ENCODE assay signal across 8 cellular contexts in genomic region chr11:66617148-66617814, GRCh38. TPM values are rescaled to one million over a fixed set of nuclear protein-coding genes. Genes with fewer than 3 reads are reported as not detected.
DNase-seq lines count a peak whose midpoint lies in the region; ATAC-seq, FAIRE-seq and TF ChIP-seq lines count a peak whose summit lies in the region.

No MANE protein-coding gene starts in this region.

- peak; percentile 82 for DNase-seq in NCI-H748 (lab: John Stamatoyannopoulos, UW; ENCODE audit: unreplicated experiment)
- DNase-seq in NCI-H748 treated with DMSO at 0.1 percent for 48 hours (lab: John Stamatoyannopoulos, UW): no peak
- peak; percentile 18 for DNase-seq in MM.1S
- DNase-seq in GM12878 (ENCODE audit: low read depth, low spot score): no peak
- DNase-seq in left colon: peak in 1 of 2 donors; percentile 88
- no peak for DNase-seq in iPS-NIHi7 (ENCODE audit: extremely low spot score)

- no peak for TF ChIP-seq POLR2A in GM12878 (IDR thresholded peaks at IDR 0.05; ENCODE audit: low read depth, low read length)

- peaks cover 20% of the 10 kb centered on the region for H3F3A ChIP-seq in MM.1S (ENCODE audit: insufficient read depth, low read length)

- POLR2A ChIA-PET in GM12878 (lab: Charles Lee): interaction anchor here (0.6 to 8.7 kb wide), 12 partner anchors 9 to 305 kb away, joined by 3 to 105 read pairs (median 8); partner anchors contain the start of genes ACTN3, CCDC87, CCS and RBM4

- 2% methylated on average over 25 of the region's 37 CpGs for WGBS in GM12878 (ENCODE audit: insufficient coverage, insufficient replicate concordance, low lambda C conversion rate, missing lambda C conversion rate)

- H3K4me3 ChIP-seq in MM.1S (ENCODE audit: low read length) (peak overlapping the region; percentile 100), GM12878 (peak overlapping the region; percentile 90)

- no peak for TF ChIP-seq RAD21 in GM12878 (IDR thresholded peaks at IDR 0.05; ENCODE audit: insufficient read depth, low read depth, low read length)

- RAD21 ChIA-PET in GM12878 (lab: Charles Lee; ENCODE audit: unreplicated experiment): interaction anchor here (1.0 to 3.8 kb wide), 3 partner anchors 21 to 60 kb away, joined by 3 to 25 read pairs (median 20); partner anchors contain the start of genes RBM4 and RBM4B

- H3K27me3 ChIP-seq in MM.1S (replicated peaks; ENCODE audit: insufficient read depth, low read length) (no peaks in the 10 kb centered on the region), GM12878 (replicated peaks in 1 of 2; ENCODE audit: control insufficient read depth in 2 of 2, insufficient read depth in 2 of 2, low read length in 1 of 2) (no peaks in the 10 kb centered on the region)

- H3K79me2 ChIP-seq in MM.1S (ENCODE audit: low read length) (peaks cover 71% of the 10 kb centered on the region), GM12878 (ENCODE audit: control insufficient read depth, insufficient read depth, low read length) (peaks cover 63% of the 10 kb centered on the region)

- H3K36me3 ChIP-seq in MM.1S (replicated peaks; ENCODE audit: insufficient read depth, low read length) (peaks cover 7% of the 10 kb centered on the region; the same call in 1 of the 2 replicates), GM12878 (ENCODE audit: control insufficient read depth in 2 of 2, insufficient read depth in 2 of 2, low read length in 1 of 2) (peaks cover 0 to 15% of the 10 kb centered on the region in 2 experiments; a peak in 1 of 4 replicates)

- FAIRE-seq in GM12878 (lab: Jason Lieb, UNC): no peak

- no peak overlapping the region for H2AFZ ChIP-seq in MM.1S (ENCODE audit: low read length)
- no peak overlapping the region; the same call in 1 of the 2 replicates for H2AFZ ChIP-seq in GM12878 (ENCODE audit: control insufficient read depth, low read depth, low read length)

- intact Hi-C loops in GM12878 (cut with micrococcal nuclease; ENCODE audit: unreplicated experiment) (loop anchor here (2.0 kb wide), 2 partner anchors 24 to 60 kb away; partner anchors contain the start of genes CCDC87, CCS and RBM4B), left colon (cut with DNase I, micrococcal nuclease) (no loop called here)

- H3K27ac ChIP-seq in MM.1S (ENCODE audit: low read length) (peak overlapping the region; percentile 80), GM12878 (ENCODE audit: control insufficient read depth, insufficient read depth) (peak overlapping the region; percentile 93), temporal lobe (ENCODE audit: low read depth, low read length) (peak overlapping the region; percentile 88)

- no peak for TF ChIP-seq EP300 in GM12878 (IDR thresholded peaks at IDR 0.05; ENCODE audit: borderline replicate concordance in 1 of 2, control insufficient read depth in 1 of 2, low read depth in 2 of 2, low read length in 2 of 2)

- H3K9me2 ChIP-seq in MM.1S (replicated peaks; ENCODE audit: insufficient read depth, low read length): no peaks in the 10 kb centered on the region

- no peak for ATAC-seq in GM12878
- ATAC-seq in left colon: peak; percentile 64
- ATAC-seq in GM19023 (IDR thresholded peaks at IDR 0.05; ENCODE audit: unreplicated experiment): no peak

- H3K4me2 ChIP-seq in MM.1S (ENCODE audit: low read depth, low read length) (peak overlapping the region; percentile 97), GM12878 (ENCODE audit: control insufficient read depth, insufficient read depth) (peak overlapping the region; percentile 64)

- H4K20me1 ChIP-seq in MM.1S (ENCODE audit: insufficient read depth, low read length): peaks cover 52% of the 10 kb centered on the region
- H4K20me1 ChIP-seq in GM12878 (ENCODE audit: control insufficient read depth, insufficient read depth): peaks cover 15% of the 10 kb centered on the region

- no TSS peak for BruUV-seq in GM12878 (replicated peaks; lab: Mats Ljungman, UMichigan)

- CTCF ChIA-PET in GM12878 (lab: Yijun Ruan, JAX): interaction anchor here (1.4 to 10.1 kb wide), 6 partner anchors 10 to 304 kb away, joined by 4 to 71 read pairs (median 8); partner anchors contain the start of genes CCDC87, CCS, RBM4 and RBM4B

- H3K9me3 ChIP-seq in MM.1S (replicated peaks; ENCODE audit: insufficient read depth, low read length): no peaks in the 10 kb centered on the region
- no peaks in the 10 kb centered on the region for H3K9me3 ChIP-seq in GM12878 (replicated peaks; ENCODE audit: control insufficient read depth, insufficient read depth, low read length)

- peak overlapping the region; percentile 99 for H3K9ac ChIP-seq in MM.1S (ENCODE audit: low read length)
- H3K9ac ChIP-seq in GM12878 (ENCODE audit: control insufficient read depth, insufficient read depth, low read length): peak overlapping the region; percentile 70

- H3K4me1 ChIP-seq in MM.1S (ENCODE audit: low read length) (peaks cover 11% of the 10 kb centered on the region; the same call in 1 of the 2 replicates), GM12878 (ENCODE audit: control insufficient read depth, insufficient read depth, low read length) (0 out of 2 replicates have a peak, but pooled peaks cover 2% of the 10 kb centered on the region)

- TF ChIP-seq CTCF in MM.1S (IDR thresholded peaks at IDR 0.05; ENCODE audit: low read length): no peak
- TF ChIP-seq CTCF in GM12878 (IDR thresholded peaks at IDR 0.05 in 2 of 3, conservative IDR thresholded peaks at IDR 0.05 in 1 of 3; ENCODE audit: control insufficient read depth in 2 of 3, extremely low read depth in 1 of 3, insufficient read depth in 1 of 3, low read depth in 3 of 3, low read length in 3 of 3): no peak

- in situ Hi-C loops in GM12878 (cut with MboI): no loop called here

- SMC1A ChIA-PET in GM12878 (lab: Charles Lee; ENCODE audit: uncharacterized antibody, unreplicated experiment): interaction anchor here (0.9 to 5.2 kb wide), 4 partner anchors 20 to 60 kb away, joined by 5 to 28 read pairs (median 14); partner anchors contain the start of genes CCDC87, CCS, RBM4 and RBM4B

RNA-seq across cellular contexts. Expression of gene RBM14, which starts 0.9 kb away (rescaled TPM):
- 243 and 263 TPM in 2 replicates for total RNA-seq in GM12878 (2013; cell fraction: nucleolus; rRNA removed)
- total RNA-seq in GM12878 (2014; rRNA removed): 51.2 and 63.3 TPM in 2 replicates
- total RNA-seq in GM12878 (2014; rRNA removed; fragmentation: Illumina TruSeq; extraction: Trizol): 30.6 and 34.4 TPM in 2 replicates
- total RNA-seq in GM12878 (2021): 114 and 133 TPM in 2 replicates
- 22.8 TPM for polyA plus RNA-seq in GM12878 (2011; ENCODE audit: low read depth)
- 18.1 and 29.0 TPM in 2 replicates for polyA plus RNA-seq in GM12878 (2011; rRNA removed)
- 47.4 and 54.9 TPM in 2 replicates for polyA plus RNA-seq in GM12878 (2011; cell fraction: cytosol; rRNA removed)
- polyA plus RNA-seq in GM12878 (2011; cell fraction: nucleus; rRNA removed): 69.1 and 106 TPM in 2 replicates
- 39.7 and 50.2 TPM in 2 replicates for polyA plus RNA-seq in GM12878 (2012)
- polyA plus RNA-seq in GM12878 (2014; fragmentation: Illumina TruSeq; extraction: Trizol): 33.3 and 34.4 TPM in 2 replicates
- polyA plus RNA-seq in GM12878 (2014; fragmentation: Nextera tagmentation; extraction: Ambion mirVana): 10 to 100 TPM in 1 of 2 experiments, 1 to 10 TPM in 1; 5.4 to 16.1 TPM
- polyA plus RNA-seq in GM12878 (2014; rRNA removed): 54.6 and 59.2 TPM in 2 replicates
- 100 to 1,000 TPM; 138 to 140 TPM for polyA plus RNA-seq in GM12878 (2016; fragmentation: Nextera tagmentation; extraction: Ambion mirVana)
- 24.4 and 42.8 TPM in 2 replicates for polyA minus RNA-seq in GM12878 (2011; rRNA and poly(A)+ RNA removed)
- polyA minus RNA-seq in GM12878 (2011; cell fraction: cytosol; rRNA and poly(A)+ RNA removed): 30.7 and 36.0 TPM in 2 replicates
- 45.9 and 78.7 TPM in 2 replicates for polyA minus RNA-seq in GM12878 (2011; cell fraction: nucleus; rRNA and poly(A)+ RNA removed)
- 10 to 100 TPM; 45.3 to 48.9 TPM for total RNA-seq in left colon
- 25.8 TPM for total RNA-seq in temporal lobe

RNA-seq across cellular contexts. Expression of gene RBM4, which starts 21.2 kb away (rescaled TPM):
- 142 and 143 TPM in 2 replicates for total RNA-seq in GM12878 (2013; cell fraction: nucleolus; rRNA removed)
- total RNA-seq in GM12878 (2014; rRNA removed) (98.9 and 105 TPM in 2 replicates), GM12878 (2014; rRNA removed; fragmentation: Illumina TruSeq; extraction: Trizol) (107 and 108 TPM in 2 replicates), GM12878 (2021) (112 and 130 TPM in 2 replicates), left colon (10 to 100 TPM; 90.7 to 92.9 TPM), temporal lobe (119 TPM)
- 132 TPM for polyA plus RNA-seq in GM12878 (2011; ENCODE audit: low read depth)
- polyA plus RNA-seq in GM12878 (2011; rRNA removed) (170 and 175 TPM in 2 replicates), GM12878 (2014; fragmentation: Illumina TruSeq; extraction: Trizol) (115 and 121 TPM in 2 replicates), GM12878 (2014; fragmentation: Nextera tagmentation; extraction: Ambion mirVana) (100 to 1,000 TPM; 163 to 224 TPM), GM12878 (2014; rRNA removed) (128 and 135 TPM in 2 replicates), GM12878 (2016; fragmentation: Nextera tagmentation; extraction: Ambion mirVana) (100 to 1,000 TPM; 141 to 144 TPM)
- polyA plus RNA-seq in GM12878 (2011; cell fraction: cytosol; rRNA removed): 143 and 169 TPM in 2 replicates
- polyA plus RNA-seq in GM12878 (2011; cell fraction: nucleus; rRNA removed): 132 and 151 TPM in 2 replicates
- polyA plus RNA-seq in GM12878 (2012): 111 and 127 TPM in 2 replicates
- polyA minus RNA-seq in GM12878 (2011; rRNA and poly(A)+ RNA removed): 132 and 251 TPM in 2 replicates
- polyA minus RNA-seq in GM12878 (2011; cell fraction: cytosol; rRNA and poly(A)+ RNA removed): 37.8 and 46.9 TPM in 2 replicates
- polyA minus RNA-seq in GM12878 (2011; cell fraction: nucleus; rRNA and poly(A)+ RNA removed): 55.6 and 83.2 TPM in 2 replicates

RNA-seq across cellular contexts. Expression of gene CCS, which starts 24.3 kb away (rescaled TPM):
- total RNA-seq in GM12878 (2013; cell fraction: nucleolus; rRNA removed): 40.3 and 53.9 TPM in 2 replicates
- total RNA-seq in GM12878 (2014; rRNA removed) (35.8 and 40.6 TPM in 2 replicates), GM12878 (2014; rRNA removed; fragmentation: Illumina TruSeq; extraction: Trizol) (25.3 and 25.8 TPM in 2 replicates), GM12878 (2021) (33.8 and 35.3 TPM in 2 replicates), left colon (10 to 100 TPM; 38.5 to 38.6 TPM), temporal lobe (13.5 TPM)
- polyA plus RNA-seq in GM12878 (2011; ENCODE audit: low read depth): 21.2 TPM
- polyA plus RNA-seq in GM12878 (2011; rRNA removed) (10.9 and 15.7 TPM in 2 replicates), GM12878 (2014; fragmentation: Illumina TruSeq; extraction: Trizol) (7.0 and 20.5 TPM in 2 replicates), GM12878 (2014; fragmentation: Nextera tagmentation; extraction: Ambion mirVana) (1 to 10 TPM; 1.5 to 7.6 TPM), GM12878 (2014; rRNA removed) (44.2 and 46.6 TPM in 2 replicates), GM12878 (2016; fragmentation: Nextera tagmentation; extraction: Ambion mirVana) (10 to 100 TPM; 41.9 to 44.1 TPM)
- 22.9 and 31.7 TPM in 2 replicates for polyA plus RNA-seq in GM12878 (2011; cell fraction: cytosol; rRNA removed)
- polyA plus RNA-seq in GM12878 (2011; cell fraction: nucleus; rRNA removed): 64.7 and 70.2 TPM in 2 replicates
- polyA plus RNA-seq in GM12878 (2012): 47.0 and 47.3 TPM in 2 replicates
- 12.5 and 20.3 TPM in 2 replicates for polyA minus RNA-seq in GM12878 (2011; rRNA and poly(A)+ RNA removed)
- 11.5 and 13.1 TPM in 2 replicates for polyA minus RNA-seq in GM12878 (2011; cell fraction: cytosol; rRNA and poly(A)+ RNA removed)
- 8.3 and 14.5 TPM in 2 replicates for polyA minus RNA-seq in GM12878 (2011; cell fraction: nucleus; rRNA and poly(A)+ RNA removed)

RNA-seq across cellular contexts. Expression of gene CCDC87, which starts 24.4 kb away (rescaled TPM):
- 0.98 and 1.3 TPM in 2 replicates for total RNA-seq in GM12878 (2013; cell fraction: nucleolus; rRNA removed)
- 0.17 TPM in 1 of 2 replicates, not detected in the other for total RNA-seq in GM12878 (2014; rRNA removed)
- 0.09 TPM in 1 of 2 replicates, not detected in the other for total RNA-seq in GM12878 (2014; rRNA removed; fragmentation: Illumina TruSeq; extraction: Trizol)
- 0.08 and 0.13 TPM in 2 replicates for total RNA-seq in GM12878 (2021)
- not detected for polyA plus RNA-seq in GM12878 (2011; ENCODE audit: low read depth)
- 0.04 TPM in 1 of 2 replicates, not detected in the other for polyA plus RNA-seq in GM12878 (2011; rRNA removed)
- 0.02 and 0.09 TPM in 2 replicates for polyA plus RNA-seq in GM12878 (2011; cell fraction: cytosol; rRNA removed)
- 0.15 and 0.23 TPM in 2 replicates for polyA plus RNA-seq in GM12878 (2011; cell fraction: nucleus; rRNA removed)
- 0.04 TPM in 1 of 2 replicates, not detected in the other for polyA plus RNA-seq in GM12878 (2012)
- 0.07 TPM in 1 of 2 replicates, not detected in the other for polyA plus RNA-seq in GM12878 (2014; fragmentation: Illumina TruSeq; extraction: Trizol)
- under 1 TPM in 1 of 2 experiments, not detected in 1; 0.02 TPM for polyA plus RNA-seq in GM12878 (2014; fragmentation: Nextera tagmentation; extraction: Ambion mirVana)
- not detected in 2 replicates for polyA plus RNA-seq in GM12878 (2014; rRNA removed)
- under 1 TPM in 1 of 2 experiments, not detected in 1; 0.11 TPM for polyA plus RNA-seq in GM12878 (2016; fragmentation: Nextera tagmentation; extraction: Ambion mirVana)
- 0.29 and 0.36 TPM in 2 replicates for polyA minus RNA-seq in GM12878 (2011; rRNA and poly(A)+ RNA removed)
- not detected in 2 replicates for polyA minus RNA-seq in GM12878 (2011; cell fraction: cytosol; rRNA and poly(A)+ RNA removed)
- 0.48 and 0.86 TPM in 2 replicates for polyA minus RNA-seq in GM12878 (2011; cell fraction: nucleus; rRNA and poly(A)+ RNA removed)
- total RNA-seq in left colon: under 1 TPM; 0.22 to 0.46 TPM
- total RNA-seq in temporal lobe: 0.25 TPM

RNA-seq across cellular contexts. Expression of gene CTSF, which starts 48.9 kb away (rescaled TPM):
- total RNA-seq in GM12878 (2013; cell fraction: nucleolus; rRNA removed): 0.52 and 0.61 TPM in 2 replicates
- total RNA-seq in GM12878 (2014; rRNA removed) (0.11 TPM in 1 of 2 replicates, not detected in the other), GM12878 (2014; rRNA removed; fragmentation: Illumina TruSeq; extraction: Trizol) (0.09 and 0.22 TPM in 2 replicates), GM12878 (2021) (0.29 and 0.33 TPM in 2 replicates), left colon (10 to 100 TPM in 1 of 2 donors, 1 to 10 TPM in 1; 5.6 to 20.4 TPM), temporal lobe (46.2 TPM)
- polyA plus RNA-seq in GM12878 (2011; ENCODE audit: low read depth): 0.29 TPM
- polyA plus RNA-seq in GM12878 (2011; rRNA removed) (0.24 and 0.30 TPM in 2 replicates), GM12878 (2014; fragmentation: Illumina TruSeq; extraction: Trizol) (not detected in 2 replicates), GM12878 (2014; fragmentation: Nextera tagmentation; extraction: Ambion mirVana) (not detected), GM12878 (2014; rRNA removed) (0.05 and 0.41 TPM in 2 replicates), GM12878 (2016; fragmentation: Nextera tagmentation; extraction: Ambion mirVana) (under 1 TPM in 1 of 2 experiments, not detected in 1; 0.15 TPM)
- polyA plus RNA-seq in GM12878 (2011; cell fraction: cytosol; rRNA removed): 0.33 and 0.47 TPM in 2 replicates
- polyA plus RNA-seq in GM12878 (2011; cell fraction: nucleus; rRNA removed): 2.5 and 4.2 TPM in 2 replicates
- 0.81 and 1.3 TPM in 2 replicates for polyA plus RNA-seq in GM12878 (2012)
- polyA minus RNA-seq in GM12878 (2011; rRNA and poly(A)+ RNA removed): 0.52 and 1.0 TPM in 2 replicates
- polyA minus RNA-seq in GM12878 (2011; cell fraction: cytosol; rRNA and poly(A)+ RNA removed): not detected in 2 replicates
- polyA minus RNA-seq in GM12878 (2011; cell fraction: nucleus; rRNA and poly(A)+ RNA removed): 1.2 TPM in 1 of 2 replicates, not detected in the other

Comparison
In these comparisons a context has a peak if more than half of its experiments do, and no peak if none do; other contexts are left out.
1. DNase-seq: peak in NCI-H748 (single experiment) and MM.1S (single experiment); none in NCI-H748 treated with DMSO at 0.1 percent for 48 hours (single experiment), GM12878 (single experiment) and iPS-NIHi7 (single experiment).
2. Peak in every context shown above with its lines, with median percentiles within 50 percentile points of each other: H3K27ac ChIP-seq.